32 cellular contexts compared by ENCODE assay signal in genomic region chr4:61431131-61431530, GRCh38.
"Had no signal": no experiment of that assay in that cellular context is flagged by ENCODE, and none has a peak within 500 bp of the region (broad histone marks: within the 10 kb centered on the region; RNA-seq: fewer than 3 reads in every experiment).

No MANE protein-coding gene starts in this region.

- H3K9me3 Mint-ChIP-seq: activated CD4-positive, alpha-beta T cell treated with anti-CD3 and anti-CD28 coated beads, Interleukin-2, amount 10 ng/mL, durations not matched to agents 24 days and 14 days; activated naive CD4-positive, alpha-beta T cell treated with anti-CD3 and anti-CD28 coated beads, Interleukin-2, amount 50 U/mL, for 24 hours; activated naive CD8-positive, alpha-beta T cell treated with anti-CD3 and anti-CD28 coated beads for 36 hours; endodermal cell had no signal

- H3K27me3 ChIP-seq: adrenal gland, body of pancreas, dorsolateral prefrontal cortex, heart left ventricle had no signal

- H3K27ac ChIP-seq: adrenal gland, body of pancreas, coronary artery, heart left ventricle had no signal

- H3K36me3 ChIP-seq: adrenal gland, heart left ventricle had no signal

- DNase-seq: activated CD4-positive, alpha-beta memory T cell treated with anti-CD3 and anti-CD28 coated beads for 36 hours; activated CD4-positive, alpha-beta T cell treated with anti-CD3 and anti-CD28 coated beads for 36 hours; activated CD4-positive, alpha-beta T cell treated with anti-CD3 and anti-CD28 coated beads, Interleukin-2, amount 10 ng/mL, durations not matched to agents 24 days and 14 days; activated CD4-positive, CD25-positive, alpha-beta regulatory T cell; activated CD4-positive, CD25-positive, alpha-beta regulatory T cell treated with anti-CD3 and anti-CD28 coated beads, Interleukin-2, amount 50 U/mL, for 72 hours; activated CD8-positive, alpha-beta memory T cell treated with anti-CD3 and anti-CD28 coated beads, Interleukin-2, amount 10 ng/mL, durations not matched to agents 7 days and 5 days; activated CD8-positive, alpha-beta memory T cell treated with anti-CD3 and anti-CD28 coated beads, Interleukin-2, amount 50 U/mL, for 4 hours; activated CD8-positive, alpha-beta T cell treated with anti-CD3 and anti-CD28 coated beads, Interleukin-2, amount 10 ng/mL, durations not matched to agents 7 days and 5 days; activated effector memory CD4-positive, alpha-beta T cell treated with anti-CD3 and anti-CD28 coated beads, Interleukin-2, amount 50 U/mL, for 16 hours; activated naive CD4-positive, alpha-beta T cell treated with anti-CD3 and anti-CD28 coated beads for 36 hours; activated naive CD8-positive, alpha-beta T cell treated with anti-CD3 and anti-CD28 coated beads for 36 hours; activated naive CD8-positive, alpha-beta T cell treated with anti-CD3 and anti-CD28 coated beads, Interleukin-2, amount 50 U/mL, for 24 hours; activated T-cell treated with anti-CD3 and anti-CD28 coated beads, Interleukin-2, amount 50 U/mL, for 1 hour; activated T-cell treated with anti-CD3 and anti-CD28 coated beads, Interleukin-2, amount 50 U/mL, for 48 hours; adrenal gland; amygdala; body of pancreas; cerebellar nuclear complex; dorsolateral prefrontal cortex; effector memory CD4-positive, alpha-beta T cell; endodermal cell; foreskin fibroblast; heart left ventricle; hypothalamus; T1000 had no signal

- ATAC-seq: activated CD4-positive, alpha-beta T cell treated with anti-CD3 and anti-CD28 coated beads for 36 hours; activated CD8-positive, alpha-beta memory T cell treated with anti-CD3 and anti-CD28 coated beads, Interleukin-2, amount 10 ng/mL, durations not matched to agents 7 days and 5 days; activated CD8-positive, alpha-beta T cell treated with anti-CD3 and anti-CD28 coated beads, Interleukin-2, amount 10 ng/mL, durations not matched to agents 7 days and 5 days; activated naive CD8-positive, alpha-beta T cell treated with anti-CD3 and anti-CD28 coated beads, Interleukin-2, amount 50 U/mL, for 24 hours; body of pancreas; esophagus mucosa; heart left ventricle had no signal

- H3K4me3 ChIP-seq: adrenal gland, body of pancreas, coronary artery, dorsolateral prefrontal cortex, heart left ventricle had no signal

- H3K36me3 Mint-ChIP-seq: activated CD4-positive, alpha-beta memory T cell treated with anti-CD3 and anti-CD28 coated beads for 36 hours; activated CD8-positive, alpha-beta memory T cell treated with anti-CD3 and anti-CD28 coated beads, Interleukin-2, amount 10 ng/mL, durations not matched to agents 7 days and 5 days; activated naive CD4-positive, alpha-beta T cell treated with anti-CD3 and anti-CD28 coated beads, Interleukin-2, amount 50 U/mL, for 24 hours; activated naive CD8-positive, alpha-beta T cell treated with anti-CD3 and anti-CD28 coated beads for 36 hours had no signal

- H3K4me3 Mint-ChIP-seq: activated CD4-positive, alpha-beta memory T cell treated with anti-CD3 and anti-CD28 coated beads for 36 hours; activated CD4-positive, alpha-beta T cell treated with anti-CD3 and anti-CD28 coated beads for 36 hours; activated CD4-positive, alpha-beta T cell treated with anti-CD3 and anti-CD28 coated beads, Interleukin-2, amount 10 ng/mL, durations not matched to agents 24 days and 14 days; activated CD8-positive, alpha-beta memory T cell treated with anti-CD3 and anti-CD28 coated beads, Interleukin-2, amount 10 ng/mL, durations not matched to agents 7 days and 5 days; activated CD8-positive, alpha-beta T cell treated with anti-CD3 and anti-CD28 coated beads, Interleukin-2, amount 10 ng/mL, durations not matched to agents 7 days and 5 days; activated naive CD4-positive, alpha-beta T cell treated with anti-CD3 and anti-CD28 coated beads for 36 hours; activated naive CD4-positive, alpha-beta T cell treated with anti-CD3 and anti-CD28 coated beads, Interleukin-2, amount 50 U/mL, for 24 hours; activated naive CD8-positive, alpha-beta T cell treated with anti-CD3 and anti-CD28 coated beads for 36 hours; activated naive CD8-positive, alpha-beta T cell treated with anti-CD3 and anti-CD28 coated beads, Interleukin-2, amount 50 U/mL, for 24 hours; activated T-helper 1 cell treated with anti-CD3 and anti-CD28 coated beads, Interleukin-12 subunit alpha, Interleukin-12 subunit beta, Interleukin-2, Interleukin-4 antibody, amounts not matched to agents 30 ng/mL and 10 ng/mL and 1 ng/mL, durations not matched to agents 14 hours and 24 hours and 36 hours; dendritic cell treated with granulocyte-macrophage colony-stimulating factor and Interleukin-4, amounts not matched to agents 40 ng/mL and 50 ng/mL, for 4 days; endodermal cell; T-helper 2 cell treated with Interferon-gamma antibody and Interleukin-4, amounts not matched to agents 5 μg/mL and 100 μg/mL, for 36 hours had no signal

- H3K27me3 Mint-ChIP-seq: activated CD4-positive, alpha-beta memory T cell treated with anti-CD3 and anti-CD28 coated beads for 36 hours; activated CD4-positive, alpha-beta T cell treated with anti-CD3 and anti-CD28 coated beads for 36 hours; activated CD4-positive, alpha-beta T cell treated with anti-CD3 and anti-CD28 coated beads, Interleukin-2, amount 10 ng/mL, durations not matched to agents 24 days and 14 days; activated CD8-positive, alpha-beta memory T cell treated with anti-CD3 and anti-CD28 coated beads, Interleukin-2, amount 10 ng/mL, durations not matched to agents 7 days and 5 days; activated naive CD4-positive, alpha-beta T cell treated with anti-CD3 and anti-CD28 coated beads, Interleukin-2, amount 50 U/mL, for 24 hours; activated naive CD8-positive, alpha-beta T cell treated with anti-CD3 and anti-CD28 coated beads for 36 hours; activated naive CD8-positive, alpha-beta T cell treated with anti-CD3 and anti-CD28 coated beads, Interleukin-2, amount 50 U/mL, for 24 hours; dendritic cell treated with granulocyte-macrophage colony-stimulating factor and Interleukin-4, amounts not matched to agents 40 ng/mL and 50 ng/mL, for 4 days had no signal

- H3K27ac Mint-ChIP-seq: activated CD4-positive, alpha-beta memory T cell treated with anti-CD3 and anti-CD28 coated beads for 36 hours; activated CD4-positive, alpha-beta T cell treated with anti-CD3 and anti-CD28 coated beads for 36 hours; activated CD4-positive, alpha-beta T cell treated with anti-CD3 and anti-CD28 coated beads, Interleukin-2, amount 10 ng/mL, durations not matched to agents 24 days and 14 days; activated CD8-positive, alpha-beta memory T cell treated with anti-CD3 and anti-CD28 coated beads, Interleukin-2, amount 10 ng/mL, durations not matched to agents 7 days and 5 days; activated CD8-positive, alpha-beta T cell treated with anti-CD3 and anti-CD28 coated beads, Interleukin-2, amount 10 ng/mL, durations not matched to agents 7 days and 5 days; activated naive CD4-positive, alpha-beta T cell treated with anti-CD3 and anti-CD28 coated beads for 36 hours; activated naive CD4-positive, alpha-beta T cell treated with anti-CD3 and anti-CD28 coated beads, Interleukin-2, amount 50 U/mL, for 24 hours; activated naive CD8-positive, alpha-beta T cell treated with anti-CD3 and anti-CD28 coated beads for 36 hours; activated naive CD8-positive, alpha-beta T cell treated with anti-CD3 and anti-CD28 coated beads, Interleukin-2, amount 50 U/mL, for 24 hours; activated T-helper 1 cell treated with anti-CD3 and anti-CD28 coated beads, Interleukin-12 subunit alpha, Interleukin-12 subunit beta, Interleukin-2, Interleukin-4 antibody, amounts not matched to agents 30 ng/mL and 10 ng/mL and 1 ng/mL, durations not matched to agents 14 hours and 24 hours and 36 hours; activated T-helper 2 cell treated with anti-CD3 and anti-CD28 coated beads, Interferon-gamma antibody, Interleukin-2, Interleukin-4, amounts not matched to agents 10 μg/mL and 5 μg/mL and 100 μg/mL, durations not matched to agents 14 hours and 24 hours and 36 hours; dendritic cell treated with granulocyte-macrophage colony-stimulating factor and Interleukin-4, amounts not matched to agents 40 ng/mL and 50 ng/mL, for 4 days; endodermal cell; T-helper 2 cell treated with Interferon-gamma antibody and Interleukin-4, amounts not matched to agents 5 μg/mL and 100 μg/mL, for 36 hours had no signal

- H3K4me1 Mint-ChIP-seq: activated CD4-positive, alpha-beta T cell treated with anti-CD3 and anti-CD28 coated beads for 36 hours; activated CD4-positive, alpha-beta T cell treated with anti-CD3 and anti-CD28 coated beads, Interleukin-2, amount 10 ng/mL, durations not matched to agents 24 days and 14 days; activated CD8-positive, alpha-beta memory T cell treated with anti-CD3 and anti-CD28 coated beads, Interleukin-2, amount 10 ng/mL, durations not matched to agents 7 days and 5 days; activated naive CD4-positive, alpha-beta T cell treated with anti-CD3 and anti-CD28 coated beads, Interleukin-2, amount 50 U/mL, for 24 hours; activated naive CD8-positive, alpha-beta T cell treated with anti-CD3 and anti-CD28 coated beads for 36 hours; activated naive CD8-positive, alpha-beta T cell treated with anti-CD3 and anti-CD28 coated beads, Interleukin-2, amount 50 U/mL, for 24 hours; endodermal cell had no signal

- H3K9me3 ChIP-seq: adrenal gland, body of pancreas, heart left ventricle had no signal
